Comparison of ENCODE assay signal across 8 cellular contexts in the genomic region with DNA sequence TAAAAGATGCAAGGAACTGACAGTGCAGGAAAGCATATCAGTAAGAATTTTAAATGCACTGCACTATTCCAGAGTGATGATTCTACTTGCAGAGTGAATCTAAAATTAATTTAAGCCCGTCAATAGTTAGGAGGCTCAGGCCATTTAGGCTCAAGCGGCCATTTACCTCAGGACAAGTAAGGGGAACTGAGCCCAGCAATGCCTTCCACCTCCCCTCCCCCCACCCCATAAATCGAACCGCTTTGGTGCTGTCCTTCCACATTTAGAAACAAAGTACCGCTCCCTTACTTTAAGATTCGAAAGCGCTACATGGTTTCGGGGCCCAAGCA. TPM values are rescaled to one million over a fixed set of nuclear protein-coding genes. Genes with fewer than 3 reads are reported as not detected.
DNase-seq lines count a peak whose midpoint lies in the region; ATAC-seq and TF ChIP-seq lines count a peak whose summit lies in the region.

No MANE protein-coding gene starts in this region.

- intact Hi-C loops in colonic mucosa (cut with DNase I) = no loop called here

- H3K9ac ChIP-seq in KMS-11 (peak overlapping the region; percentile 76), colonic mucosa (ENCODE audit: low read depth in 2 of 2, low read length in 2 of 2) (peak overlapping the region; percentile 64 to 67)

- H3K9me3 ChIP-seq in colonic mucosa (no peaks in the 10 kb centered on the region), lung (ENCODE audit: control insufficient read depth in 2 of 2, insufficient read depth in 1 of 2, low read length in 1 of 2) (no peaks in the 10 kb centered on the region)

- peaks cover 11% of the 10 kb centered on the region; the same call in 1 of the 2 replicates for H3K79me2 ChIP-seq in KMS-11 (ENCODE audit: insufficient read depth, low read depth)

- H2AFZ ChIP-seq in KMS-11 (ENCODE audit: low read depth) = peak overlapping the region; percentile 87; the same call in 1 of the 2 replicates

- peak overlapping the region; percentile 63 for H3K27ac ChIP-seq in KMS-11
- H3K27ac ChIP-seq in colonic mucosa = peak overlapping the region; percentile 56
- H3K27ac ChIP-seq in lung (ENCODE audit: low read depth in 1 of 2, low read length in 1 of 2) = peak overlapping the region; percentile 62 to 66
- H3K27ac ChIP-seq in urinary bladder (ENCODE audit: low read depth) = no peak overlapping the region

- DNase-seq in colonic mucosa (no peak), lung (ENCODE audit: low spot score) (no peak), NCI-H226 (no peak), NCI-H1092 treated with DMSO at 0.1 percent for 48 hours (lab: John Stamatoyannopoulos, UW) (no peak)

- H3K4me1 ChIP-seq in KMS-11 (ENCODE audit: low read depth, poor library complexity, severe bottlenecking) (peaks cover 11% of the 10 kb centered on the region), colonic mucosa (no peaks in the 10 kb centered on the region), lung (ENCODE audit: control insufficient read depth in 2 of 2, insufficient read depth in 2 of 2, low read length in 2 of 2) (no peaks in the 10 kb centered on the region), urinary bladder (ENCODE audit: insufficient read depth) (no peaks in the 10 kb centered on the region)

- TF ChIP-seq CTCF in GM12875 (IDR thresholded peaks at IDR 0.05; ENCODE audit: borderline replicate concordance, insufficient read depth, low read depth, low read length) = no peak
- no peak for TF ChIP-seq CTCF in KMS-11 (conservative IDR thresholded peaks at IDR 0.05; ENCODE audit: low read depth, low read length)
- no peak for TF ChIP-seq CTCF in colonic mucosa (IDR thresholded peaks at IDR 0.05)
- TF ChIP-seq CTCF in lung (IDR thresholded peaks at IDR 0.05; ENCODE audit: control extremely low read depth, extremely low read depth) = no peak

- H3K27me3 ChIP-seq in KMS-11 (ENCODE audit: insufficient read depth, low read depth) = no peaks in the 10 kb centered on the region
- no peaks in the 10 kb centered on the region for H3K27me3 ChIP-seq in colonic mucosa
- no peaks in the 10 kb centered on the region for H3K27me3 ChIP-seq in lung (ENCODE audit: control insufficient read depth, insufficient read depth)

- WGBS in lung, 2 donors = 0 to 24% methylated on average over 8 of the region's 8 CpGs
- under 1% methylated on average over 8 of the region's 8 CpGs for WGBS in urinary bladder

- peaks cover 6% of the 10 kb centered on the region; the same call in 1 of the 2 replicates for H3K36me3 ChIP-seq in KMS-11 (ENCODE audit: insufficient read depth)
- no peaks in the 10 kb centered on the region for H3K36me3 ChIP-seq in colonic mucosa
- H3K36me3 ChIP-seq in lung (ENCODE audit: control insufficient read depth in 2 of 2, insufficient read depth in 2 of 2, low read length in 2 of 2) = peaks cover 4 to 5% of the 10 kb centered on the region in 2 donors
- no peaks in the 10 kb centered on the region for H3K36me3 ChIP-seq in urinary bladder (ENCODE audit: insufficient read depth)

- H3K4me3 ChIP-seq in GM12875 (ENCODE audit: low read depth, low read length) = peak overlapping the region; percentile 72
- no peak overlapping the region for H3K4me3 ChIP-seq in KMS-11 (IDR thresholded peaks at IDR 0.05; ENCODE audit: insufficient read depth, low read depth, low read length)
- peak overlapping the region; percentile 54 for H3K4me3 ChIP-seq in colonic mucosa
- peak overlapping the region; percentile 60 for H3K4me3 ChIP-seq in lung
- peak overlapping the region; percentile 72 for H3K4me3 ChIP-seq in urinary bladder (ENCODE audit: low read depth, low read length)

- peak overlapping the region; percentile 70 for H3K4me2 ChIP-seq in KMS-11

- H4K20me1 ChIP-seq in KMS-11 (ENCODE audit: insufficient read depth) = no peaks in the 10 kb centered on the region

- ATAC-seq in lung (ENCODE audit: insufficient read depth, low FRiP score) (no peak), HG02642 (IDR thresholded peaks at IDR 0.05; ENCODE audit: poor library complexity, unreplicated experiment) (no peak)

RNA-seq across cellular contexts. Expression of gene RBM41, which starts 0.7 kb away (rescaled TPM):
- total RNA-seq in colonic mucosa (10 to 100 TPM; 14.3 to 21.9 TPM), lung (10 to 100 TPM; 13.5 to 30.6 TPM), urinary bladder (33.2 TPM)
- polyA plus RNA-seq in lung (1 to 10 TPM; 3.8 to 4.9 TPM), urinary bladder (7.4 TPM)
